20 cellular contexts compared by ENCODE assay signal in genomic region chr4:38145741-38146140, GRCh38.
DNase-seq lines count a peak whose midpoint lies in the region; ATAC-seq, FAIRE-seq and TF ChIP-seq lines count a peak whose summit lies in the region.
"Had no signal": no experiment of that assay in that cellular context is flagged by ENCODE, and none has a peak within 500 bp of the region (broad histone marks: within the 10 kb centered on the region; RNA-seq: fewer than 3 reads in every experiment).

No MANE protein-coding gene starts in this region.

- FAIRE-seq in H54 (lab: Jason Lieb, UNC): no peak
- FAIRE-seq: GM12891 had no signal

- H3K27me3 ChIP-seq in SJSA1 (replicated peaks) (no peaks in the 10 kb centered on the region), trophoblast cell (ENCODE audit: insufficient read depth, low read length) (no peaks in the 10 kb centered on the region)
- H3K27me3 ChIP-seq: cardiac muscle cell, gastroesophageal sphincter had no signal

- no peak overlapping the region for H3K18ac ChIP-seq in trophoblast cell (ENCODE audit: low read length)

- H2BK12ac ChIP-seq in trophoblast cell (ENCODE audit: low read length): no peak overlapping the region

- no peak overlapping the region for H4K91ac ChIP-seq in trophoblast cell (ENCODE audit: low read depth, low read length)

- H3K36me3 ChIP-seq in SJSA1 (no peaks in the 10 kb centered on the region), trophoblast cell (ENCODE audit: control insufficient read depth in 1 of 2, insufficient read depth in 2 of 2, low read length in 2 of 2) (peaks cover 0 to 3% of the 10 kb centered on the region in 2 experiments)
- H3K36me3 ChIP-seq: cardiac muscle cell had no signal

- H3K4me3 ChIP-seq in SJSA1: no peak overlapping the region
- no peak overlapping the region for H3K4me3 ChIP-seq in trophoblast cell (ENCODE audit: low read depth, low read length)
- H3K4me3 ChIP-seq: cardiac muscle cell, gastroesophageal sphincter, skin epidermis had no signal

- H2AFZ ChIP-seq in trophoblast cell (ENCODE audit: insufficient read depth, low read length, poor library complexity): no peak overlapping the region

- H3K14ac ChIP-seq in trophoblast cell (ENCODE audit: low read length): no peak overlapping the region

- no peak overlapping the region for H2AK5ac ChIP-seq in trophoblast cell (ENCODE audit: low read length)

- H3K27ac ChIP-seq in SJSA1 (peak overlapping the region; percentile 77), trophoblast cell (ENCODE audit: low read depth, low read length) (no peak overlapping the region)
- H3K27ac ChIP-seq: cardiac muscle cell, gastroesophageal sphincter, skin epidermis had no signal

- H3K4me1 ChIP-seq in SJSA1 (replicated peaks) (peaks cover 33% of the 10 kb centered on the region), trophoblast cell (ENCODE audit: control insufficient read depth in 1 of 2, insufficient read depth in 2 of 2, low read length in 2 of 2) (no peaks in the 10 kb centered on the region)

- H3K23ac ChIP-seq in trophoblast cell (ENCODE audit: low read length): no peak overlapping the region

- H4K12ac ChIP-seq in trophoblast cell (ENCODE audit: low read depth, low read length): no peak overlapping the region

- H3K9ac ChIP-seq in trophoblast cell (ENCODE audit: low read length): no peak overlapping the region

- H2BK120ac ChIP-seq in trophoblast cell (ENCODE audit: insufficient read depth, low read length, poor library complexity): no peak overlapping the region

- no CpG with 5 or more reads among the region's 4 CpGs for WGBS in trophoblast cell (ENCODE audit: extremely low coverage, insufficient coverage, insufficient read length)

- no peak overlapping the region for H2BK5ac ChIP-seq in trophoblast cell (ENCODE audit: low read depth, low read length, poor library complexity)

- no peak overlapping the region for H3K4me2 ChIP-seq in trophoblast cell (ENCODE audit: low read length)

- no peaks in the 10 kb centered on the region for H3K79me2 ChIP-seq in trophoblast cell (ENCODE audit: control insufficient read depth, insufficient read depth, low read length, poor library complexity)

- no peak overlapping the region for H3K4ac ChIP-seq in trophoblast cell (ENCODE audit: low read depth, low read length)

- no peaks in the 10 kb centered on the region for H3K79me1 ChIP-seq in trophoblast cell (ENCODE audit: low read length)

- TF ChIP-seq POLR2A in H54 (IDR thresholded peaks at IDR 0.05; ENCODE audit: low read depth, low read length): no peak

- DNase-seq in ELR (ENCODE audit: low read depth): peak; percentile 81
- DNase-seq in SJSA1 (ENCODE audit: low read depth in 1 of 2, low spot score in 2 of 2): peak; percentile 44 to 80
- DNase-seq in fibroblast of peridontal ligament (ENCODE audit: extremely low read depth): peak; percentile 69
- peak; percentile 48 to 77 for DNase-seq in trophoblast cell
- DNase-seq in DMS 273 treated with DMSO at 0.1 percent for 48 hours (lab: John Stamatoyannopoulos, UW): no peak
- DNase-seq in H54 (ENCODE audit: insufficient read length, low spot score): no peak
- DNase-seq: activated CD8-positive, alpha-beta memory T cell treated with anti-CD3 and anti-CD28 coated beads, Interleukin-2, amount 10 ng/mL, durations not matched to agents 7 days and 5 days; activated naive CD4-positive, alpha-beta T cell; effector CD4-positive, alpha-beta T cell; immature natural killer cell; NCI-H526; nucleus accumbens; OCI-M1 had no signal

- ATAC-seq in GM21528 (IDR thresholded peaks at IDR 0.05; ENCODE audit: low FRiP score, unreplicated experiment): no peak
- ATAC-seq: activated CD8-positive, alpha-beta memory T cell treated with anti-CD3 and anti-CD28 coated beads, Interleukin-2, amount 10 ng/mL, durations not matched to agents 7 days and 5 days; gastroesophageal sphincter; stimulated activated memory B cell treated with anti-CD40 and anti-IgM and Interleukin-4, amounts not matched to agents 10 μg/mL and 1 μg/mL and 100 μg/mL, for 72 hours; WTC11 had no signal

- H4K8ac ChIP-seq in trophoblast cell (ENCODE audit: low read depth, low read length): no peak overlapping the region

- H3K9me3 ChIP-seq in SJSA1 (replicated peaks): no peaks in the 10 kb centered on the region
- H3K9me3 ChIP-seq in trophoblast cell (ENCODE audit: insufficient read depth, low read depth, low read length): no peaks in the 10 kb centered on the region
- H3K9me3 ChIP-seq: gastroesophageal sphincter had no signal

Comparison
In these comparisons a context has a peak if more than half of its experiments do, and no peak if none do; other contexts are left out.
1. DNase-seq: peak in ELR (single experiment), SJSA1 (2 of 2), fibroblast of peridontal ligament (single experiment) and trophoblast cell (2 of 2); none in DMS 273 treated with DMSO at 0.1 percent for 48 hours (single experiment) and H54 (single experiment).